ENCODE assay signal across 20 cellular contexts in genomic region chr16:28207425-28207824, GRCh38. TPM values are rescaled to one million over a fixed set of nuclear protein-coding genes. Genes with fewer than 3 reads are reported as not detected.
A peak's percentile ranks its signal among the peaks of the same experiment; 100 is the strongest.
DNase-seq lines count a peak whose midpoint lies in the region; ATAC-seq and TF ChIP-seq lines count a peak whose summit lies in the region.
"Had no signal": no experiment of that assay in that cellular context is flagged by ENCODE, and none has a peak within 500 bp of the region (broad histone marks: within the 10 kb centered on the region; RNA-seq: fewer than 3 reads in every experiment).

No MANE protein-coding gene starts in this region.

- intact Hi-C loops in activated CD4-positive, alpha-beta T cell treated with anti-CD3 and anti-CD28 coated beads for 36 hours (cut with DNase I, micrococcal nuclease), result no loop called here
- intact Hi-C loops in CD4-positive, alpha-beta memory T cell (cut with micrococcal nuclease), result no loop called here

- H3K27ac ChIP-seq in CD4-positive, alpha-beta memory T cell (ENCODE audit: low read depth, low read length), result no peak overlapping the region
- H3K27ac ChIP-seq in fibroblast of lung (ENCODE audit: insufficient read depth, low read length), result no peak overlapping the region
- H3K27ac ChIP-seq: adrenal gland, esophagus squamous epithelium, parathyroid adenoma, sigmoid colon, stomach, WERI-Rb-1 had no signal

- no peak for ATAC-seq in activated CD4-positive, alpha-beta T cell treated with anti-CD3 and anti-CD28 coated beads for 36 hours
- no peak for ATAC-seq in activated CD8-positive, alpha-beta T cell treated with anti-CD3 and anti-CD28 coated beads, Interleukin-2, amount 10 ng/mL, durations not matched to agents 7 days and 5 days
- no peak for ATAC-seq in GM19397 (IDR thresholded peaks at IDR 0.05; ENCODE audit: unreplicated experiment)
- ATAC-seq: Right ventricle myocardium inferior had no signal

- peaks cover 38% of the 10 kb centered on the region for H3K36me3 Mint-ChIP-seq in activated CD4-positive, alpha-beta T cell treated with anti-CD3 and anti-CD28 coated beads for 36 hours (ENCODE audit: low read depth)
- H3K36me3 Mint-ChIP-seq in CD4-positive, alpha-beta memory T cell, result peaks cover 19 to 38% of the 10 kb centered on the region in 2 donors
- peaks cover 44% of the 10 kb centered on the region for H3K36me3 Mint-ChIP-seq in activated CD8-positive, alpha-beta T cell treated with anti-CD3 and anti-CD28 coated beads, Interleukin-2, amount 10 ng/mL, durations not matched to agents 7 days and 5 days (ENCODE audit: low read depth)
- H3K36me3 Mint-ChIP-seq in glutamatergic neuron (ENCODE audit: unreplicated experiment), result peaks cover 4% of the 10 kb centered on the region

- no peak for DNase-seq in activated CD4-positive, alpha-beta T cell treated with anti-CD3 and anti-CD28 coated beads for 36 hours
- no peak for DNase-seq in activated CD4-positive, alpha-beta T cell treated with anti-CD3 and anti-CD28 coated beads for 1 hour
- DNase-seq in CD4-positive, alpha-beta memory T cell, result no peak
- DNase-seq in activated CD8-positive, alpha-beta T cell treated with anti-CD3 and anti-CD28 coated beads, Interleukin-2, amount 10 ng/mL, durations not matched to agents 7 days and 5 days, result no peak
- DNase-seq in fibroblast of lung (ENCODE audit: low read depth in 2 of 2) (no peak), MV-4-11 (lab: John Stamatoyannopoulos, UW) (no peak), glutamatergic neuron (no peak)
- DNase-seq: adrenal gland, esophagus squamous epithelium, H9, NCI-H2081, NCI-H510A, sigmoid colon, stomach, WERI-Rb-1 had no signal

- no peak overlapping the region for H2AFZ ChIP-seq in fibroblast of lung (ENCODE audit: low read length)
- H2AFZ ChIP-seq: parathyroid adenoma had no signal

- H3K79me2 ChIP-seq in fibroblast of lung (ENCODE audit: control insufficient read depth, insufficient read depth, low read length), result peaks cover 87% of the 10 kb centered on the region

- peaks cover 39% of the 10 kb centered on the region for H3K36me3 ChIP-seq in CD4-positive, alpha-beta memory T cell (ENCODE audit: insufficient read depth, low read length)
- H3K36me3 ChIP-seq in fibroblast of lung (ENCODE audit: control insufficient read depth, insufficient read depth, low read length), result peaks cover 23% of the 10 kb centered on the region

- no peaks in the 10 kb centered on the region for H3K9me3 ChIP-seq in CD4-positive, alpha-beta memory T cell (ENCODE audit: control insufficient read depth in 1 of 2, low read length in 2 of 2)
- H3K9me3 ChIP-seq in fibroblast of lung (ENCODE audit: control insufficient read depth, insufficient read depth, low read depth, low read length), result no peaks in the 10 kb centered on the region
- H3K9me3 ChIP-seq: adrenal gland, esophagus squamous epithelium, sigmoid colon, stomach had no signal

- H3K4me2 ChIP-seq in fibroblast of lung (ENCODE audit: extremely low read depth, insufficient read depth, low read length), result peak overlapping the region; percentile 7

- peaks cover 2% of the 10 kb centered on the region for H3K9me3 Mint-ChIP-seq in activated CD4-positive, alpha-beta T cell treated with anti-CD3 and anti-CD28 coated beads for 36 hours (ENCODE audit: low read depth)
- peaks cover 0 to 1% (median 0%) of the 10 kb centered on the region in 8 donors for H3K9me3 Mint-ChIP-seq in CD4-positive, alpha-beta memory T cell
- H3K9me3 Mint-ChIP-seq in activated CD8-positive, alpha-beta T cell treated with anti-CD3 and anti-CD28 coated beads, Interleukin-2, amount 10 ng/mL, durations not matched to agents 7 days and 5 days (ENCODE audit: insufficient read depth), result peaks cover 2% of the 10 kb centered on the region
- peaks cover 7% of the 10 kb centered on the region for H3K9me3 Mint-ChIP-seq in glutamatergic neuron (ENCODE audit: unreplicated experiment)
- H3K9me3 Mint-ChIP-seq: IgD-negative memory B cell had no signal

- CTCF ChIA-PET in activated CD4-positive, alpha-beta T cell treated with anti-CD3 and anti-CD28 coated beads for 36 hours (lab: Charles Lee), result interaction anchor here (0.6 to 1.6 kb wide), 4 partner anchors 16 to 647 kb away, joined by 3 to 6 read pairs (median 4); no protein-coding TSS in a partner anchor
- CTCF ChIA-PET in CD4-positive, alpha-beta memory T cell (lab: Charles Lee; ENCODE audit: partially characterized antibody), result interaction anchor here (1.3 to 22.4 kb wide), 6 partner anchors 11 to 74 kb away, joined by 3 to 569 read pairs (median 18); no protein-coding TSS in a partner anchor
- CTCF ChIA-PET in activated CD8-positive, alpha-beta T cell treated with anti-CD3 and anti-CD28 coated beads, Interleukin-2, amount 10 ng/mL, durations not matched to agents 7 days and 5 days (lab: Charles Lee), result interaction anchor here (2.0 to 12.6 kb wide), 3 partner anchors 11 to 71 kb away, joined by 8 to 275 read pairs (median 69); no protein-coding TSS in a partner anchor

- H3K27ac Mint-ChIP-seq in activated CD4-positive, alpha-beta T cell treated with anti-CD3 and anti-CD28 coated beads for 36 hours, result peak overlapping the region; percentile 71
- H3K27ac Mint-ChIP-seq in CD4-positive, alpha-beta memory T cell, result peak overlapping the region in 6 of 7 donors; percentile 5 to 91 (median 57)
- peak overlapping the region; percentile 56 for H3K27ac Mint-ChIP-seq in activated CD8-positive, alpha-beta T cell treated with anti-CD3 and anti-CD28 coated beads, Interleukin-2, amount 10 ng/mL, durations not matched to agents 7 days and 5 days
- H3K27ac Mint-ChIP-seq in glutamatergic neuron (ENCODE audit: unreplicated experiment), result no peak overlapping the region
- H3K27ac Mint-ChIP-seq: H9, type B pancreatic cell had no signal

- H3K9ac ChIP-seq in fibroblast of lung (ENCODE audit: insufficient read depth, low read length), result no peak overlapping the region
- H3K9ac ChIP-seq: parathyroid adenoma had no signal

- H3K27me3 ChIP-seq in CD4-positive, alpha-beta memory T cell (ENCODE audit: insufficient read depth, low read length), result no peaks in the 10 kb centered on the region
- no peaks in the 10 kb centered on the region for H3K27me3 ChIP-seq in fibroblast of lung (ENCODE audit: control insufficient read depth, insufficient read depth, low read length)
- H3K27me3 ChIP-seq: adrenal gland, esophagus squamous epithelium, sigmoid colon, stomach had no signal

- peaks cover 83% of the 10 kb centered on the region for H3K4me1 ChIP-seq in CD4-positive, alpha-beta memory T cell (ENCODE audit: insufficient read depth, low read length)
- peaks cover 6% of the 10 kb centered on the region for H3K4me1 ChIP-seq in fibroblast of lung (ENCODE audit: control insufficient read depth, extremely low read depth, insufficient read depth, low read length)

- POLR2A ChIA-PET in activated CD4-positive, alpha-beta T cell treated with anti-CD3 and anti-CD28 coated beads for 36 hours (lab: Charles Lee), result interaction anchor here (1.3 kb wide), 1 partner anchor 56 kb away, joined by 3 read pairs; no protein-coding TSS in a partner anchor
- POLR2A ChIA-PET in CD4-positive, alpha-beta memory T cell (lab: Charles Lee; ENCODE audit: partially characterized antibody), result interaction anchor here (2.7 to 12.6 kb wide), 3 partner anchors 18 to 67 kb away, joined by 9 to 301 read pairs (median 229); no protein-coding TSS in a partner anchor
- POLR2A ChIA-PET in activated CD8-positive, alpha-beta T cell treated with anti-CD3 and anti-CD28 coated beads, Interleukin-2, amount 10 ng/mL, durations not matched to agents 7 days and 5 days (lab: Charles Lee), result interaction anchor here (6.7 kb wide), 1 partner anchor 17 kb away, joined by 135 read pairs; no protein-coding TSS in a partner anchor

- TF ChIP-seq CTCF in fibroblast of lung (conservative IDR thresholded peaks at IDR 0.05 in 1 of 2, IDR thresholded peaks at IDR 0.05 in 1 of 2; ENCODE audit: low read depth in 1 of 2, low read length in 2 of 2) (no peak), glutamatergic neuron (IDR thresholded peaks at IDR 0.05; ENCODE audit: partially characterized antibody, unreplicated experiment) (no peak)

- peaks cover 32% of the 10 kb centered on the region for H3K4me1 Mint-ChIP-seq in activated CD4-positive, alpha-beta T cell treated with anti-CD3 and anti-CD28 coated beads for 36 hours
- peaks cover 27 to 55% (median 39%) of the 10 kb centered on the region in 4 donors for H3K4me1 Mint-ChIP-seq in CD4-positive, alpha-beta memory T cell
- peaks cover 34% of the 10 kb centered on the region for H3K4me1 Mint-ChIP-seq in activated CD8-positive, alpha-beta T cell treated with anti-CD3 and anti-CD28 coated beads, Interleukin-2, amount 10 ng/mL, durations not matched to agents 7 days and 5 days (ENCODE audit: low read depth)
- H3K4me1 Mint-ChIP-seq in glutamatergic neuron (ENCODE audit: low read depth, unreplicated experiment), result peaks cover 8% of the 10 kb centered on the region

- H4K20me1 ChIP-seq in fibroblast of lung (ENCODE audit: control insufficient read depth, extremely low read depth, insufficient read depth, low read length), result no peaks in the 10 kb centered on the region

- no peak overlapping the region for H3K4me3 Mint-ChIP-seq in activated CD4-positive, alpha-beta T cell treated with anti-CD3 and anti-CD28 coated beads for 36 hours
- H3K4me3 Mint-ChIP-seq in CD4-positive, alpha-beta memory T cell, result peak overlapping the region in 7 of 8 donors; percentile 3 to 82 (median 64)
- no peak overlapping the region for H3K4me3 Mint-ChIP-seq in activated CD8-positive, alpha-beta T cell treated with anti-CD3 and anti-CD28 coated beads, Interleukin-2, amount 10 ng/mL, durations not matched to agents 7 days and 5 days
- H3K4me3 Mint-ChIP-seq in glutamatergic neuron (ENCODE audit: unreplicated experiment), result no peak overlapping the region
- H3K4me3 Mint-ChIP-seq: type B pancreatic cell had no signal

- no peak overlapping the region for H3K4me3 ChIP-seq in CD4-positive, alpha-beta memory T cell (ENCODE audit: low read length in 2 of 2)
- H3K4me3 ChIP-seq in fibroblast of lung (replicated peaks in 1 of 4; ENCODE audit: control extremely low read depth in 1 of 4, insufficient read depth in 1 of 4, low read depth in 3 of 4, low read length in 4 of 4), result no peak overlapping the region
- H3K4me3 ChIP-seq: adrenal gland, esophagus squamous epithelium, sigmoid colon, stomach had no signal

- no peaks in the 10 kb centered on the region for H3K27me3 Mint-ChIP-seq in activated CD4-positive, alpha-beta T cell treated with anti-CD3 and anti-CD28 coated beads for 36 hours
- H3K27me3 Mint-ChIP-seq in CD4-positive, alpha-beta memory T cell, result no peaks in the 10 kb centered on the region
- no peaks in the 10 kb centered on the region for H3K27me3 Mint-ChIP-seq in activated CD8-positive, alpha-beta T cell treated with anti-CD3 and anti-CD28 coated beads, Interleukin-2, amount 10 ng/mL, durations not matched to agents 7 days and 5 days (ENCODE audit: low read depth)
- peaks cover 7% of the 10 kb centered on the region for H3K27me3 Mint-ChIP-seq in glutamatergic neuron (ENCODE audit: unreplicated experiment)
- H3K27me3 Mint-ChIP-seq: IgD-negative memory B cell, type B pancreatic cell had no signal

RNA-seq across cellular contexts. Expression of gene XPO6, which starts 4.3 kb away (rescaled TPM):
- total RNA-seq in activated CD4-positive, alpha-beta T cell treated with anti-CD3 and anti-CD28 coated beads for 36 hours, result 100 to 1,000 TPM; 241 to 368 TPM
- 100 to 1,000 TPM; 347 to 350 TPM for total RNA-seq in CD4-positive, alpha-beta memory T cell
- 10 to 100 TPM; 35.7 to 90.7 TPM for polyA plus RNA-seq in CD4-positive, alpha-beta memory T cell
- total RNA-seq in activated CD8-positive, alpha-beta T cell treated with anti-CD3 and anti-CD28 coated beads, Interleukin-2, amount 10 ng/mL, durations not matched to agents 7 days and 5 days, result 100 to 1,000 TPM; 206 to 209 TPM
- total RNA-seq in fibroblast of lung (63.9 and 134 TPM in 2 replicates), glutamatergic neuron (ENCODE audit: unreplicated experiment) (232 TPM)
- polyA plus RNA-seq in fibroblast of lung, result 162 and 185 TPM in 2 replicates
- polyA plus RNA-seq in fibroblast of lung (2012), result 138 and 147 TPM in 2 replicates
- 605 and 618 TPM in 2 replicates for polyA minus RNA-seq in fibroblast of lung (ENCODE audit: low replicate concordance)

Comparison
In these comparisons a context has a peak if more than half of its experiments do, and no peak if none do; other contexts are left out.
1. H3K4me3 Mint-ChIP-seq: peak in CD4-positive, alpha-beta memory T cell (7 of 8); none in activated CD4-positive, alpha-beta T cell treated with anti-CD3 and anti-CD28 coated beads for 36 hours (single experiment), activated CD8-positive, alpha-beta T cell treated with anti-CD3 and anti-CD28 coated beads, Interleukin-2, amount 10 ng/mL, durations not matched to agents 7 days and 5 days (single experiment) and glutamatergic neuron (single experiment).